In the genomic region with DNA sequence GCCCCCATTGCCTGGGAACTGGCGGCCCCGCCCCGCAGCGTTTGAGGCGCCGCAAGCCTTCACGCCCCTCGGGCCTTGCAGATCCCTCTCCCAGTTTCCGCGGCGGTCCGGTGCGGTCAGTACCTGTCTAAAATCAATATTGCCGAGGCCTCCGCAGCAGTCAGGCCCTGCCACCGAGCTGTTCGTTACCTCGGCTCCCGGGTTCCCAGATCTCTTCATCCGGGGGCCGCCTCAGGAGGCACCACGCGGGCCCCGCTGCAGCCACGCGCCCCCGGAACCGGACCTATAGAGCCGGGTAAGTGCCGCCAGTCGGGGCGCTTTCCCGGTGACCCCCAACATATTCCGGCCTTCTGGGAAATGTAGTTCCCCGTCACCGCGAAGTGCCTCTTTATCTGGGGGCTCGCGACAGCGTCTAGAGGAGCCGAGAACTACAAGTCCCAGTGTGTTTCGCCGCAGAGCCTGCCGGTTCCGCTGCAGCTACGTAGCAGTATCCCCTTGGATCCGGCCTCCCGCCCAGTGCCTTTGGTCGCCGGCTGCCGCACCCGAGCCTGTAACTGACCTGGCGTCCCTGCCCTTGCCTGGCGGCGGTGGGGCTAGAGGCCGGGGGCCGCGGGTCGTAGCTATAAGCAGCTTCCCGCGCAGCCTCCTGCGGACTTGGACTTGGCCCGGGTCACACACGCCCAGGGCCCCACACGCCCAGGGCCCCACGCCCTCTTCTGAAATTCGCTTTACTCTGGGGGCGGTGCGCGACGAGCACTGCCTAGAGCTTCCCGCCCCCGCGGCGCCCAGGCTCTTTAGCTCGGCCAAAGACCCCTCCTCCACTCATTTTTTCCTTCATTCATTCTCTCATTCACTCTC, we compare ENCODE assay signal across 1 cellular context.
TF ChIP-seq lines count a peak whose summit lies in the region.

A gene with protein sequence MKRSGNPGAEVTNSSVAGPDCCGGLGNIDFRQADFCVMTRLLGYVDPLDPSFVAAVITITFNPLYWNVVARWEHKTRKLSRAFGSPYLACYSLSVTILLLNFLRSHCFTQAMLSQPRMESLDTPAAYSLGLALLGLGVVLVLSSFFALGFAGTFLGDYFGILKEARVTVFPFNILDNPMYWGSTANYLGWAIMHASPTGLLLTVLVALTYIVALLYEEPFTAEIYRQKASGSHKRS (minus strand): TSS at position 301 of the 858 bp plus-strand sequence. CDS start 82 bp downstream, at position 219.

TF ChIP-seq in HepG2, 621 proteins besides CTCF, POLR2A, EP300 and RAD21 (continued from another document and continues in another):
- TF ChIP-seq, protein P1, sequence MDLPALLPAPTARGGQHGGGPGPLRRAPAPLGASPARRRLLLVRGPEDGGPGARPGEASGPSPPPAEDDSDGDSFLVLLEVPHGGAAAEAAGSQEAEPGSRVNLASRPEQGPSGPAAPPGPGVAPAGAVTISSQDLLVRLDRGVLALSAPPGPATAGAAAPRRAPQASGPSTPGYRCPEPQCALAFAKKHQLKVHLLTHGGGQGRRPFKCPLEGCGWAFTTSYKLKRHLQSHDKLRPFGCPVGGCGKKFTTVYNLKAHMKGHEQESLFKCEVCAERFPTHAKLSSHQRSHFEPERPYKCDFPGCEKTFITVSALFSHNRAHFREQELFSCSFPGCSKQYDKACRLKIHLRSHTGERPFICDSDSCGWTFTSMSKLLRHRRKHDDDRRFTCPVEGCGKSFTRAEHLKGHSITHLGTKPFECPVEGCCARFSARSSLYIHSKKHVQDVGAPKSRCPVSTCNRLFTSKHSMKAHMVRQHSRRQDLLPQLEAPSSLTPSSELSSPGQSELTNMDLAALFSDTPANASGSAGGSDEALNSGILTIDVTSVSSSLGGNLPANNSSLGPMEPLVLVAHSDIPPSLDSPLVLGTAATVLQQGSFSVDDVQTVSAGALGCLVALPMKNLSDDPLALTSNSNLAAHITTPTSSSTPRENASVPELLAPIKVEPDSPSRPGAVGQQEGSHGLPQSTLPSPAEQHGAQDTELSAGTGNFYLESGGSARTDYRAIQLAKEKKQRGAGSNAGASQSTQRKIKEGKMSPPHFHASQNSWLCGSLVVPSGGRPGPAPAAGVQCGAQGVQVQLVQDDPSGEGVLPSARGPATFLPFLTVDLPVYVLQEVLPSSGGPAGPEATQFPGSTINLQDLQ (CRISPR knock-in tag; IDR thresholded peaks at IDR 0.05) = peak; percentile 81
- TF ChIP-seq ZNF670 (CRISPR knock-in tag; IDR thresholded peaks at IDR 0.05; ENCODE audit: borderline replicate concordance) (peak; percentile 42; the same call in 1 of the 2 replicates), ZNF891 (CRISPR knock-in tag; IDR thresholded peaks at IDR 0.05) (peak; percentile 34; the same call in 1 of the 2 replicates), GABPA (IDR thresholded peaks at IDR 0.05; ENCODE audit: low read depth, low read length) (peak; percentile 71), GABPA (CRISPR knock-in tag; IDR thresholded peaks at IDR 0.05; ENCODE audit: low read depth) (peak; percentile 94), SSRP1 (CRISPR knock-in tag; IDR thresholded peaks at IDR 0.05) (no peak), ZSCAN21 (CRISPR knock-in tag; IDR thresholded peaks at IDR 0.05; ENCODE audit: borderline replicate concordance) (no peak), FOXO1 (CRISPR knock-in tag; IDR thresholded peaks at IDR 0.05) (peak; percentile 39; the same call in 1 of the 2 replicates), SRSF4 (IDR thresholded peaks at IDR 0.05; ENCODE audit: low read depth, low read length, poor library complexity, severe bottlenecking) (no peak), HMG20A (CRISPR knock-in tag; IDR thresholded peaks at IDR 0.05; ENCODE audit: borderline replicate concordance) (peak; percentile 10; the same call in 1 of the 2 replicates), MZF1 (CRISPR knock-in tag; IDR thresholded peaks at IDR 0.05; ENCODE audit: borderline replicate concordance) (0 out of 2 replicates have a peak, but pooled peaks have one; percentile 66), ZNF431 (CRISPR knock-in tag; IDR thresholded peaks at IDR 0.05; ENCODE audit: borderline replicate concordance, low read depth) (0 out of 2 replicates have a peak, but pooled peaks have one; percentile 55), ZNF317 (CRISPR knock-in tag; IDR thresholded peaks at IDR 0.05) (peak; percentile 78), NFE2L1 (CRISPR knock-in tag; IDR thresholded peaks at IDR 0.05; ENCODE audit: borderline replicate concordance) (0 out of 2 replicates have a peak, but pooled peaks have one; percentile 27), TSC22D2 (CRISPR knock-in tag; IDR thresholded peaks at IDR 0.05; ENCODE audit: borderline replicate concordance) (no peak; the same call in 1 of the 2 replicates), ZNF644 (CRISPR knock-in tag; IDR thresholded peaks at IDR 0.05; ENCODE audit: low read depth) (no peak), ZSCAN31 (CRISPR knock-in tag; IDR thresholded peaks at IDR 0.05; ENCODE audit: low read depth) (peak; percentile 70; the same call in 1 of the 2 replicates), CC2D1A (CRISPR knock-in tag; IDR thresholded peaks at IDR 0.05) (no peak), DMAP1 (CRISPR knock-in tag; IDR thresholded peaks at IDR 0.05) (peak; percentile 97), DPF2 (CRISPR knock-in tag; IDR thresholded peaks at IDR 0.05; ENCODE audit: borderline replicate concordance, low read depth) (no peak), ADNP (CRISPR knock-in tag; IDR thresholded peaks at IDR 0.05) (no peak), NFIC (IDR thresholded peaks at IDR 0.05; ENCODE audit: low read length) (no peak), ZNF619 (CRISPR knock-in tag; IDR thresholded peaks at IDR 0.05) (0 out of 2 replicates have a peak, but pooled peaks have one; percentile 56), ZNF792 (CRISPR knock-in tag; IDR thresholded peaks at IDR 0.05) (0 out of 2 replicates have a peak, but pooled peaks have one; percentile 28), ZNF660 (CRISPR knock-in tag; IDR thresholded peaks at IDR 0.05; ENCODE audit: borderline replicate concordance, low read depth) (no peak), HIVEP1 (CRISPR knock-in tag; IDR thresholded peaks at IDR 0.05) (peak; percentile 69; the same call in 1 of the 2 replicates), ZNF101 (CRISPR knock-in tag; IDR thresholded peaks at IDR 0.05; ENCODE audit: borderline replicate concordance, low read depth) (no peak), RELA (CRISPR knock-in tag; IDR thresholded peaks at IDR 0.05) (no peak)
- TF ChIP-seq, protein P2, sequence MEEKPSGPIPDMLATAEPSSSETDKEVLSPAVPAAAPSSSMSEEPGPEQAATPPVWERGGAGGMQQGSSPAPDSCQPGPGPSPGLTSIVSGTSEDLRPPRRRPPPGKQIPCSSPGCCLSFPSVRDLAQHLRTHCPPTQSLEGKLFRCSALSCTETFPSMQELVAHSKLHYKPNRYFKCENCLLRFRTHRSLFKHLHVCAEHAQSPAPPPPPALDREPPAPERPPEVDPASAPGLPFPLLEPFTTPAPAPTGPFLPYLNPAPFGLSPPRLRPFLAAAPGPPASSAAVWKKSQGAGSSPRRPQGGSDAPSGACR (CRISPR knock-in tag; IDR thresholded peaks at IDR 0.05) = peak; percentile 79; the same call in 1 of the 2 replicates
- TF ChIP-seq, protein P3, sequence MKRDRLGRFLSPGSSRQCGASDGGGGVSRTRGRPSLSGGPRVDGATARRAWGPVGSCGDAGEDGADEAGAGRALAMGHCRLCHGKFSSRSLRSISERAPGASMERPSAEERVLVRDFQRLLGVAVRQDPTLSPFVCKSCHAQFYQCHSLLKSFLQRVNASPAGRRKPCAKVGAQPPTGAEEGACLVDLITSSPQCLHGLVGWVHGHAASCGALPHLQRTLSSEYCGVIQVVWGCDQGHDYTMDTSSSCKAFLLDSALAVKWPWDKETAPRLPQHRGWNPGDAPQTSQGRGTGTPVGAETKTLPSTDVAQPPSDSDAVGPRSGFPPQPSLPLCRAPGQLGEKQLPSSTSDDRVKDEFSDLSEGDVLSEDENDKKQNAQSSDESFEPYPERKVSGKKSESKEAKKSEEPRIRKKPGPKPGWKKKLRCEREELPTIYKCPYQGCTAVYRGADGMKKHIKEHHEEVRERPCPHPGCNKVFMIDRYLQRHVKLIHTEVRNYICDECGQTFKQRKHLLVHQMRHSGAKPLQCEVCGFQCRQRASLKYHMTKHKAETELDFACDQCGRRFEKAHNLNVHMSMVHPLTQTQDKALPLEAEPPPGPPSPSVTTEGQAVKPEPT (CRISPR knock-in tag; IDR thresholded peaks at IDR 0.05; ENCODE audit: low read depth) = peak; percentile 18; the same call in 1 of the 2 replicates
- TF ChIP-seq, protein P4, sequence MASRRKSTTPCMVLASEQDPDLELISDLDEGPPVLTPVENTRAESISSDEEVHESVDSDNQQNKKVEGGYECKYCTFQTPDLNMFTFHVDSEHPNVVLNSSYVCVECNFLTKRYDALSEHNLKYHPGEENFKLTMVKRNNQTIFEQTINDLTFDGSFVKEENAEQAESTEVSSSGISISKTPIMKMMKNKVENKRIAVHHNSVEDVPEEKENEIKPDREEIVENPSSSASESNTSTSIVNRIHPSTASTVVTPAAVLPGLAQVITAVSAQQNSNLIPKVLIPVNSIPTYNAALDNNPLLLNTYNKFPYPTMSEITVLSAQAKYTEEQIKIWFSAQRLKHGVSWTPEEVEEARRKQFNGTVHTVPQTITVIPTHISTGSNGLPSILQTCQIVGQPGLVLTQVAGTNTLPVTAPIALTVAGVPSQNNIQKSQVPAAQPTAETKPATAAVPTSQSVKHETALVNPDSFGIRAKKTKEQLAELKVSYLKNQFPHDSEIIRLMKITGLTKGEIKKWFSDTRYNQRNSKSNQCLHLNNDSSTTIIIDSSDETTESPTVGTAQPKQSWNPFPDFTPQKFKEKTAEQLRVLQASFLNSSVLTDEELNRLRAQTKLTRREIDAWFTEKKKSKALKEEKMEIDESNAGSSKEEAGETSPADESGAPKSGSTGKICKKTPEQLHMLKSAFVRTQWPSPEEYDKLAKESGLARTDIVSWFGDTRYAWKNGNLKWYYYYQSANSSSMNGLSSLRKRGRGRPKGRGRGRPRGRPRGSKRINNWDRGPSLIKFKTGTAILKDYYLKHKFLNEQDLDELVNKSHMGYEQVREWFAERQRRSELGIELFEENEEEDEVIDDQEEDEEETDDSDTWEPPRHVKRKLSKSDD (CRISPR knock-in tag; IDR thresholded peaks at IDR 0.05; ENCODE audit: low read depth) = peak; percentile 63
- TF ChIP-seq, protein P5, sequence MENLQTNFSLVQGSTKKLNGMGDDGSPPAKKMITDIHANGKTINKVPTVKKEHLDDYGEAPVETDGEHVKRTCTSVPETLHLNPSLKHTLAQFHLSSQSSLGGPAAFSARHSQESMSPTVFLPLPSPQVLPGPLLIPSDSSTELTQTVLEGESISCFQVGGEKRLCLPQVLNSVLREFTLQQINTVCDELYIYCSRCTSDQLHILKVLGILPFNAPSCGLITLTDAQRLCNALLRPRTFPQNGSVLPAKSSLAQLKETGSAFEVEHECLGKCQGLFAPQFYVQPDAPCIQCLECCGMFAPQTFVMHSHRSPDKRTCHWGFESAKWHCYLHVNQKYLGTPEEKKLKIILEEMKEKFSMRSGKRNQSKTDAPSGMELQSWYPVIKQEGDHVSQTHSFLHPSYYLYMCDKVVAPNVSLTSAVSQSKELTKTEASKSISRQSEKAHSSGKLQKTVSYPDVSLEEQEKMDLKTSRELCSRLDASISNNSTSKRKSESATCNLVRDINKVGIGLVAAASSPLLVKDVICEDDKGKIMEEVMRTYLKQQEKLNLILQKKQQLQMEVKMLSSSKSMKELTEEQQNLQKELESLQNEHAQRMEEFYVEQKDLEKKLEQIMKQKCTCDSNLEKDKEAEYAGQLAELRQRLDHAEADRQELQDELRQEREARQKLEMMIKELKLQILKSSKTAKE (CRISPR knock-in tag; IDR thresholded peaks at IDR 0.05; ENCODE audit: borderline replicate concordance) = 0 out of 2 replicates have a peak, but pooled peaks have one; percentile 43
- TF ChIP-seq, protein P6, sequence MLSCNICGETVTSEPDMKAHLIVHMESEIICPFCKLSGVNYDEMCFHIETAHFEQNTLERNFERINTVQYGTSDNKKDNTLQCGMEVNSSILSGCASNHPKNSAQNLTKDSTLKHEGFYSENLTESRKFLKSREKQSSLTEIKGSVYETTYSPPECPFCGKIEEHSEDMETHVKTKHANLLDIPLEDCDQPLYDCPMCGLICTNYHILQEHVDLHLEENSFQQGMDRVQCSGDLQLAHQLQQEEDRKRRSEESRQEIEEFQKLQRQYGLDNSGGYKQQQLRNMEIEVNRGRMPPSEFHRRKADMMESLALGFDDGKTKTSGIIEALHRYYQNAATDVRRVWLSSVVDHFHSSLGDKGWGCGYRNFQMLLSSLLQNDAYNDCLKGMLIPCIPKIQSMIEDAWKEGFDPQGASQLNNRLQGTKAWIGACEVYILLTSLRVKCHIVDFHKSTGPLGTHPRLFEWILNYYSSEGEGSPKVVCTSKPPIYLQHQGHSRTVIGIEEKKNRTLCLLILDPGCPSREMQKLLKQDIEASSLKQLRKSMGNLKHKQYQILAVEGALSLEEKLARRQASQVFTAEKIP (CRISPR knock-in tag; IDR thresholded peaks at IDR 0.05; ENCODE audit: borderline replicate concordance) = no peak
- TF ChIP-seq, protein P7, sequence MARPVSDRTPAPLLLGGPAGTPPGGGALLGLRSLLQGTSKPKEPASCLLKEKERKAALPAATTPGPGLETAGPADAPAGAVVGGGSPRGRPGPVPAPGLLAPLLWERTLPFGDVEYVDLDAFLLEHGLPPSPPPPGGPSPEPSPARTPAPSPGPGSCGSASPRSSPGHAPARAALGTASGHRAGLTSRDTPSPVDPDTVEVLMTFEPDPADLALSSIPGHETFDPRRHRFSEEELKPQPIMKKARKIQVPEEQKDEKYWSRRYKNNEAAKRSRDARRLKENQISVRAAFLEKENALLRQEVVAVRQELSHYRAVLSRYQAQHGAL (CRISPR knock-in tag; IDR thresholded peaks at IDR 0.05; ENCODE audit: not compliant biosample characterization) = no peak
- TF ChIP-seq, protein P8, sequence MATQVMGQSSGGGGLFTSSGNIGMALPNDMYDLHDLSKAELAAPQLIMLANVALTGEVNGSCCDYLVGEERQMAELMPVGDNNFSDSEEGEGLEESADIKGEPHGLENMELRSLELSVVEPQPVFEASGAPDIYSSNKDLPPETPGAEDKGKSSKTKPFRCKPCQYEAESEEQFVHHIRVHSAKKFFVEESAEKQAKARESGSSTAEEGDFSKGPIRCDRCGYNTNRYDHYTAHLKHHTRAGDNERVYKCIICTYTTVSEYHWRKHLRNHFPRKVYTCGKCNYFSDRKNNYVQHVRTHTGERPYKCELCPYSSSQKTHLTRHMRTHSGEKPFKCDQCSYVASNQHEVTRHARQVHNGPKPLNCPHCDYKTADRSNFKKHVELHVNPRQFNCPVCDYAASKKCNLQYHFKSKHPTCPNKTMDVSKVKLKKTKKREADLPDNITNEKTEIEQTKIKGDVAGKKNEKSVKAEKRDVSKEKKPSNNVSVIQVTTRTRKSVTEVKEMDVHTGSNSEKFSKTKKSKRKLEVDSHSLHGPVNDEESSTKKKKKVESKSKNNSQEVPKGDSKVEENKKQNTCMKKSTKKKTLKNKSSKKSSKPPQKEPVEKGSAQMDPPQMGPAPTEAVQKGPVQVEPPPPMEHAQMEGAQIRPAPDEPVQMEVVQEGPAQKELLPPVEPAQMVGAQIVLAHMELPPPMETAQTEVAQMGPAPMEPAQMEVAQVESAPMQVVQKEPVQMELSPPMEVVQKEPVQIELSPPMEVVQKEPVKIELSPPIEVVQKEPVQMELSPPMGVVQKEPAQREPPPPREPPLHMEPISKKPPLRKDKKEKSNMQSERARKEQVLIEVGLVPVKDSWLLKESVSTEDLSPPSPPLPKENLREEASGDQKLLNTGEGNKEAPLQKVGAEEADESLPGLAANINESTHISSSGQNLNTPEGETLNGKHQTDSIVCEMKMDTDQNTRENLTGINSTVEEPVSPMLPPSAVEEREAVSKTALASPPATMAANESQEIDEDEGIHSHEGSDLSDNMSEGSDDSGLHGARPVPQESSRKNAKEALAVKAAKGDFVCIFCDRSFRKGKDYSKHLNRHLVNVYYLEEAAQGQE (IDR thresholded peaks at IDR 0.05; ENCODE audit: borderline replicate concordance in 1 of 2, low read depth in 1 of 2, low read length in 2 of 2) = no peak
